8 cellular contexts compared by ENCODE assay signal in genomic region chr9:40992472-40992821, GRCh38.
DNase-seq lines count a peak whose midpoint lies in the region; ATAC-seq and TF ChIP-seq lines count a peak whose summit lies in the region.
"Not testable (repeated sequence)": the region's sequence is repeated elsewhere in the genome, so short reads cannot be mapped to it uniquely, and the experiment has no call there.

No MANE protein-coding gene starts in this region.

- DNase-seq in Ammon's horn (ENCODE audit: low spot score) (peak; percentile 59), HuH-7.5 (ENCODE audit: low spot score) (peak; percentile 0), lung microvascular endothelial cell (ENCODE audit: low read depth in 2 of 2) (peak; percentile 65 to 88), smooth muscle cell of the brain vasculature (ENCODE audit: low read depth, low spot score) (peak; percentile 17)
- peak; percentile 32 for DNase-seq in activated naive CD4-positive, alpha-beta T cell treated with anti-CD3 and anti-CD28 coated beads, Interleukin-2, amount 50 U/mL, for 16 hours
- not testable (repeated sequence) for DNase-seq in fibroblast of lung (ENCODE audit: low read depth in 2 of 2)

- ATAC-seq in GM19025 (IDR thresholded peaks at IDR 0.05; ENCODE audit: low read depth, unreplicated experiment) (peak; percentile 8), HG02759 (IDR thresholded peaks at IDR 0.05; ENCODE audit: unreplicated experiment) (peak; percentile 41)

- peak overlapping the region; percentile 64 for H3K9ac ChIP-seq in fibroblast of lung (ENCODE audit: insufficient read depth, low read length)

- H3K79me2 ChIP-seq in fibroblast of lung (ENCODE audit: control insufficient read depth, insufficient read depth, low read length): not testable (repeated sequence)

- not testable (repeated sequence) for TF ChIP-seq CTCF in fibroblast of lung (conservative IDR thresholded peaks at IDR 0.05 in 1 of 2, IDR thresholded peaks at IDR 0.05 in 1 of 2; ENCODE audit: low read depth in 1 of 2, low read length in 2 of 2)

- H4K20me1 ChIP-seq in fibroblast of lung (ENCODE audit: control insufficient read depth, extremely low read depth, insufficient read depth, low read length): not testable (repeated sequence)

- H3K27ac ChIP-seq in fibroblast of lung (ENCODE audit: insufficient read depth, low read length): peak overlapping the region; percentile 88

- not testable (repeated sequence) for H3K4me1 ChIP-seq in fibroblast of lung (ENCODE audit: control insufficient read depth, extremely low read depth, insufficient read depth, low read length)

- H3K4me3 ChIP-seq in fibroblast of lung (replicated peaks in 1 of 4; ENCODE audit: control extremely low read depth in 1 of 4, insufficient read depth in 1 of 4, low read depth in 3 of 4, low read length in 4 of 4): peak overlapping the region; percentile 80 to 86 (median 82)

- H3K9me3 ChIP-seq in fibroblast of lung (ENCODE audit: control insufficient read depth, insufficient read depth, low read depth, low read length): not testable (repeated sequence)

- peak overlapping the region; percentile 41 for H2AFZ ChIP-seq in fibroblast of lung (ENCODE audit: low read length)

- peak overlapping the region; percentile 15 for H3K4me2 ChIP-seq in fibroblast of lung (ENCODE audit: extremely low read depth, insufficient read depth, low read length)

- not testable (repeated sequence) for H3K36me3 ChIP-seq in fibroblast of lung (ENCODE audit: control insufficient read depth, insufficient read depth, low read length)

- H3K27me3 ChIP-seq in fibroblast of lung (ENCODE audit: control insufficient read depth, insufficient read depth, low read length): not testable (repeated sequence)
